In the genomic region with DNA sequence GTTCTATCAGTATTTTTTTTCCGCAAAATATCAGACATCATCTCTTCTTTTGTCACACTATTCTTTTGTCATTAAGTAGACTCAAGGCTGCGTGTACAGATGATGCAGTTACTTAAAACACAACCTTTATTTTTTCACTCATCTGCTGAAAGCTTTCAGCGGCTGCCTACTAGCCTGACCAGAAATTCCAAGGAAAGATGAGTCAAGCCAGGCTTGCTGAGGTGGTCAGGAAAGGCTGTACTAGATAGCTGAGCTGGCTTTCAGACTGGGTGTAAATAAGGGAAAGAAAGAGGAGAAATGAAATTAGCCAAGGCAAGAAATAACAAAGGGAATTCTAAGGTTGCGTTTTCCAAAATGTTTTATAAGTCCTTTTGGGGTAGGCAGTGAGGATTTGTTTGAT, we compare ENCODE assay signal across 16 cellular contexts. TPM values are rescaled to one million over a fixed set of nuclear protein-coding genes. Genes with fewer than 3 reads are reported as not detected.
DNase-seq lines count a peak whose midpoint lies in the region; ATAC-seq and TF ChIP-seq lines count a peak whose summit lies in the region.
"Had no signal": no experiment of that assay in that cellular context is flagged by ENCODE, and none has a peak within 500 bp of the region (broad histone marks: within the 10 kb centered on the region; RNA-seq: fewer than 3 reads in every experiment).

No MANE protein-coding gene starts in this region.

- no peaks in the 10 kb centered on the region for H3K9me3 ChIP-seq in psoas muscle
- H3K9me3 ChIP-seq: body of pancreas, thoracic aorta had no signal

- no peak overlapping the region for H3K4me3 ChIP-seq in psoas muscle
- H3K4me3 ChIP-seq: body of pancreas, thoracic aorta had no signal

- no peaks in the 10 kb centered on the region for H3K4me1 ChIP-seq in psoas muscle
- H3K4me1 ChIP-seq: body of pancreas had no signal

- no peak overlapping the region for H3K27ac ChIP-seq in psoas muscle
- H3K27ac ChIP-seq: body of pancreas, thoracic aorta had no signal

- H3K9me3 Mint-ChIP-seq in activated T-helper 17 cell treated with anti-CD3 and anti-CD28 coated beads, Interleukin-2, amount 50 U/mL, for 72 hours: no peaks in the 10 kb centered on the region
- H3K9me3 Mint-ChIP-seq: activated CD4-positive, alpha-beta T cell treated with anti-CD3 and anti-CD28 coated beads, Interleukin-2, amount 10 ng/mL, durations not matched to agents 7 days and 5 days; CD14-positive monocyte; T-helper 2 cell treated with Interferon-gamma antibody and Interleukin-4, amounts not matched to agents 5 μg/mL and 100 μg/mL, for 36 hours had no signal

- peak; percentile 31 for ATAC-seq in activated T-helper 17 cell treated with anti-CD3 and anti-CD28 coated beads, Interleukin-2, amount 50 U/mL, for 72 hours (replicated peaks)
- no peak for ATAC-seq in psoas muscle
- ATAC-seq: body of pancreas, Right ventricle myocardium inferior had no signal

- no peaks in the 10 kb centered on the region for H3K36me3 Mint-ChIP-seq in activated T-helper 17 cell treated with anti-CD3 and anti-CD28 coated beads, Interleukin-2, amount 50 U/mL, for 72 hours (ENCODE audit: low read depth)
- H3K36me3 Mint-ChIP-seq: CD14-positive monocyte had no signal

- WGBS in psoas muscle, 3 donors: 63 to 87% (median 78%) methylated on average over 4 of the region's 4 CpGs

- H3K27me3 Mint-ChIP-seq in activated T-helper 17 cell treated with anti-CD3 and anti-CD28 coated beads, Interleukin-2, amount 50 U/mL, for 72 hours: no peaks in the 10 kb centered on the region
- H3K27me3 Mint-ChIP-seq: activated CD4-positive, alpha-beta T cell treated with anti-CD3 and anti-CD28 coated beads, Interleukin-2, amount 10 ng/mL, durations not matched to agents 7 days and 5 days had no signal

- H3K27ac Mint-ChIP-seq in activated T-helper 17 cell treated with anti-CD3 and anti-CD28 coated beads, Interleukin-2, amount 50 U/mL, for 72 hours: no peak overlapping the region
- H3K27ac Mint-ChIP-seq: activated CD4-positive, alpha-beta T cell treated with anti-CD3 and anti-CD28 coated beads, Interleukin-2, amount 10 ng/mL, durations not matched to agents 7 days and 5 days; T-helper 2 cell treated with Interferon-gamma antibody and Interleukin-4, amounts not matched to agents 5 μg/mL and 100 μg/mL, for 36 hours had no signal

- peaks cover 0 to 21% (median 0%) of the 10 kb centered on the region in 3 donors for H3K27me3 ChIP-seq in psoas muscle (ENCODE audit: insufficient read depth in 3 of 3, low read length in 2 of 3)
- H3K27me3 ChIP-seq: body of pancreas had no signal

- intact Hi-C loops in psoas muscle (cut with DNase I): no loop called here

- TF ChIP-seq CTCF in psoas muscle (IDR thresholded peaks at IDR 0.05): no peak

- H3K36me3 ChIP-seq in psoas muscle (ENCODE audit: insufficient read depth in 1 of 2, low read depth in 1 of 2): no peaks in the 10 kb centered on the region
- H3K36me3 ChIP-seq: thoracic aorta had no signal

- peak overlapping the region; percentile 15 for H3K4me3 Mint-ChIP-seq in activated T-helper 17 cell treated with anti-CD3 and anti-CD28 coated beads, Interleukin-2, amount 50 U/mL, for 72 hours
- H3K4me3 Mint-ChIP-seq: activated CD4-positive, alpha-beta T cell treated with anti-CD3 and anti-CD28 coated beads, Interleukin-2, amount 10 ng/mL, durations not matched to agents 7 days and 5 days; CD14-positive monocyte; T-helper 2 cell treated with Interferon-gamma antibody and Interleukin-4, amounts not matched to agents 5 μg/mL and 100 μg/mL, for 36 hours had no signal

- peaks cover 6% of the 10 kb centered on the region for H3K4me1 Mint-ChIP-seq in activated T-helper 17 cell treated with anti-CD3 and anti-CD28 coated beads, Interleukin-2, amount 50 U/mL, for 72 hours

- peak; percentile 8 for DNase-seq in HK-2 (ENCODE audit: unreplicated experiment)
- peak; percentile 18 for DNase-seq in fibroblast of peridontal ligament (ENCODE audit: extremely low read depth)
- DNase-seq in renal cortical epithelial cell (ENCODE audit: low read depth): peak; percentile 50
- no peak for DNase-seq in NCI-H1105 treated with DMSO at 0.1 percent for 48 hours (lab: John Stamatoyannopoulos, UW)
- DNase-seq in pons (ENCODE audit: low spot score): no peak
- DNase-seq in psoas muscle: no peak
- DNase-seq: activated CD4-positive, alpha-beta T cell treated with anti-CD3 and anti-CD28 coated beads, Interleukin-2, amount 10 ng/mL, durations not matched to agents 7 days and 5 days; body of pancreas; NCI-H2029; NCI-H748 treated with DMSO at 0.1 percent for 48 hours; stimulated activated CD8-positive, alpha-beta memory T cell treated with anti-CD3 and anti-CD28 coated beads, Interleukin-4, amount 100 ng/mL, for 48 hours had no signal

RNA-seq across cellular contexts. Expression of a gene that starts 17.9 kb away (rescaled TPM):
- total RNA-seq in activated T-helper 17 cell treated with anti-CD3 and anti-CD28 coated beads, Interleukin-2, amount 50 U/mL, for 72 hours: 10 to 100 TPM; 43.1 to 43.4 TPM
- total RNA-seq in renal cortical epithelial cell (20.8 and 75.0 TPM in 2 replicates), psoas muscle (under 1 TPM; 0.42 to 0.79 (median 0.66) TPM)
- under 1 TPM; 0.25 to 0.44 (median 0.31) TPM for polyA plus RNA-seq in psoas muscle

Comparison
In these comparisons a context has a peak if more than half of its experiments do, and no peak if none do; other contexts are left out.
1. DNase-seq: peak in HK-2 (single experiment), fibroblast of peridontal ligament (single experiment) and renal cortical epithelial cell (single experiment); none in NCI-H1105 treated with DMSO at 0.1 percent for 48 hours (single experiment), pons (single experiment) and psoas muscle (0 of 2).
2. RNA of a gene that starts 17.9 kb away (total RNA-seq): 43.1 to 43.4 TPM in activated T-helper 17 cell treated with anti-CD3 and anti-CD28 coated beads, Interleukin-2, amount 50 U/mL, for 72 hours and 20.8 to 75.0 TPM in renal cortical epithelial cell; 0.42 to 0.79 TPM in psoas muscle; every median in the first group is over 10 times any median in the second.